ENCODE assay signal across 8 cellular contexts in the genomic region with DNA sequence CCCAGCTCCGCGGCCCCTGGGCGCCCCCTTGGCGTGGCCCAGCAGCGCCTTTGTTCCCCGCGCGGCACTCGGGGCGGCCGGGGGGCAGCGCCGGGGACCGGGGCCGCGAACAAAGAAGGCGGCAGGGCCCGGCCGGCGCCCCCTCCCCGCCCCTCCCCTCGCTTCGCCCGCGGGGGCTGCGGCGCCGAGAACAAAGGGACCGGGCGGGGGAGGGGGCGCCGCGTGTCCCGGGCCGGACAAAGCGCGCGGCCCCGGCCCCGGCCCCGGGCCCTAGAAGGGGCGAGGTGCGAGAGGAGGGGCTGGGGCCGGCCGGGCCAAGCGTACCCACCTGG. TPM values are rescaled to one million over a fixed set of nuclear protein-coding genes. Genes with fewer than 3 reads are reported as not detected.
DNase-seq lines count a peak whose midpoint lies in the region; ATAC-seq, FAIRE-seq and TF ChIP-seq lines count a peak whose summit lies in the region.

No MANE protein-coding gene starts in this region.

- FAIRE-seq in A549 (lab: Jason Lieb, UNC) = no peak

- POLR2A ChIA-PET in A549 (lab: Yijun Ruan, JAX) = interaction anchor here (0.6 to 2.1 kb wide), 12 partner anchors 9 to 258 kb away, joined by 3 to 20 read pairs (median 8); a partner anchor contains a TSS
- POLR2A ChIA-PET in activated B cell treated with CpG ODN at 0.5 μM for 24 hours (lab: Charles Lee) = interaction anchor here (0.5 to 5.8 kb wide), 38 partner anchors 10 to 723 kb away, joined by 3 to 151 read pairs (median 7); a partner anchor contains a TSS

- peaks cover 37% of the 10 kb centered on the region for H3K36me3 Mint-ChIP-seq in activated B cell treated with CpG ODN at 0.5 μM for 24 hours (ENCODE audit: low read depth)

- no peak overlapping the region for H3K27ac Mint-ChIP-seq in activated B cell treated with CpG ODN at 0.5 μM for 24 hours

- H3K4me1 Mint-ChIP-seq in activated B cell treated with CpG ODN at 0.5 μM for 24 hours = peaks cover 61% of the 10 kb centered on the region

- H3K4me2 ChIP-seq in A549 = peak overlapping the region; percentile 96

- H3K27me3 Mint-ChIP-seq in activated B cell treated with CpG ODN at 0.5 μM for 24 hours = no peaks in the 10 kb centered on the region

- TF ChIP-seq CTCF in A549 (IDR thresholded peaks at IDR 0.05) = no peak
- no peak for TF ChIP-seq CTCF in activated B cell treated with CpG ODN at 0.5 μM for 24 hours (IDR thresholded peaks at IDR 0.05)
- TF ChIP-seq CTCF in right lobe of liver (IDR thresholded peaks at IDR 0.05) = no peak
- TF ChIP-seq CTCF in uterus (IDR thresholded peaks at IDR 0.05) = no peak

- H3K36me3 ChIP-seq in right lobe of liver (peaks cover 0 to 25% (median 5%) of the 10 kb centered on the region in 4 donors), uterus (no peaks in the 10 kb centered on the region)

- H3K4me3 Mint-ChIP-seq in activated B cell treated with CpG ODN at 0.5 μM for 24 hours = peak overlapping the region; percentile 86

- no peaks in the 10 kb centered on the region for H3K9me3 Mint-ChIP-seq in activated B cell treated with CpG ODN at 0.5 μM for 24 hours

- ATAC-seq in A549 (peak; percentile 8 to 12; a peak in 4 of 6 replicates), GM21423 (IDR thresholded peaks at IDR 0.05; ENCODE audit: unreplicated experiment) (peak; percentile 2), activated B cell treated with CpG ODN at 0.5 μM for 24 hours (ENCODE audit: low read depth) (peak; percentile 3), right lobe of liver (peak in 3 of 4 donors; percentile 1 to 5 (median 3))

- peak overlapping the region; percentile 96 to 98 for H3K27ac ChIP-seq in A549
- H3K27ac ChIP-seq in right lobe of liver = peak overlapping the region; percentile 50 to 73 (median 52)
- peak overlapping the region; percentile 72 to 82 for H3K27ac ChIP-seq in uterus

- TF ChIP-seq EP300 in A549 (IDR thresholded peaks at IDR 0.05) = no peak

- TF ChIP-seq POLR2A in A549 (IDR thresholded peaks at IDR 0.05; ENCODE audit: low read length) (no peak), right lobe of liver (IDR thresholded peaks at IDR 0.05) (no peak), uterus (IDR thresholded peaks at IDR 0.05) (no peak)

- H3K4me3 ChIP-seq in A549 (peak overlapping the region; percentile 100), right lobe of liver (peak overlapping the region; percentile 55 to 65 (median 55)), uterus (peak overlapping the region; percentile 45 to 81)

- no peaks in the 10 kb centered on the region for H3K9me3 ChIP-seq in A549
- H3K9me3 ChIP-seq in right lobe of liver = no peaks in the 10 kb centered on the region
- H3K9me3 ChIP-seq in uterus = no peaks in the 10 kb centered on the region

- intact Hi-C loops in activated B cell treated with CpG ODN at 0.5 μM for 24 hours (cut with micrococcal nuclease) = loop anchor here (1.0 to 10.0 kb wide), 8 partner anchors 13 to 401 kb away; a partner anchor contains a TSS
- intact Hi-C loops in right lobe of liver (cut with DNase I) = no loop called here
- intact Hi-C loops in uterus (cut with DNase I; ENCODE audit: low total_unique reads) = no loop called here

- WGBS in A549 (ENCODE audit: missing lambda C conversion rate) = no CpG with 5 or more reads among the region's 46 CpGs
- 0% methylated on average over 5 of the region's 46 CpGs for WGBS in right lobe of liver (ENCODE audit: insufficient coverage, low coverage, low lambda C conversion rate, missing lambda C conversion rate)

- H3K4me1 ChIP-seq in A549 (peaks cover 33% of the 10 kb centered on the region), right lobe of liver (peaks cover 0 to 9% (median 0%) of the 10 kb centered on the region in 4 donors), uterus (peaks cover 0 to 4% of the 10 kb centered on the region in 2 donors)

- TF ChIP-seq RAD21 in A549 (conservative IDR thresholded peaks at IDR 0.05 in 1 of 2, IDR thresholded peaks at IDR 0.05 in 1 of 2) = no peak

- H3K27me3 ChIP-seq in right lobe of liver (no peaks in the 10 kb centered on the region), uterus (no peaks in the 10 kb centered on the region)

- CTCF ChIA-PET in A549 (lab: Yijun Ruan, JAX) (interaction anchor here (0.6 to 1.7 kb wide), 13 partner anchors 11 to 251 kb away, joined by 3 to 5 read pairs (median 3); no protein-coding TSS in a partner anchor), activated B cell treated with CpG ODN at 0.5 μM for 24 hours (lab: Charles Lee) (interaction anchor here (0.6 to 3.4 kb wide), 14 partner anchors 15 to 374 kb away, joined by 3 to 15 read pairs (median 4); a partner anchor contains a TSS)

- DNase-seq in A549 (ENCODE audit: low read depth in 1 of 2, low spot score in 1 of 2) (no peak), activated B cell treated with CpG ODN at 0.5 μM for 24 hours (no peak), right lobe of liver (no peak), uterus (no peak), islet precursor cell (no peak), GM03348 (ENCODE audit: low spot score) (no peak)
- no peak for DNase-seq in activated CD4-positive, alpha-beta T cell treated with anti-CD3 and anti-CD28 coated beads, Interleukin-2, amount 50 U/mL, for 48 hours

TF ChIP-seq in A549, 52 proteins besides CTCF, POLR2A, EP300 and RAD21:
- no peak for TF ChIP-seq NFE2L2 (conservative IDR thresholded peaks at IDR 0.05; ENCODE audit: low read length)
- no peak for TF ChIP-seq ZNF302 (CRISPR knock-in tag; IDR thresholded peaks at IDR 0.05)
- TF ChIP-seq MAFK (IDR thresholded peaks at IDR 0.05; ENCODE audit: partially characterized antibody) = no peak

RNA-seq across cellular contexts. Expression of a gene that starts 0.4 kb away (rescaled TPM):
- 73.2 and 89.4 TPM in 2 replicates for polyA plus RNA-seq in A549 (2011; rRNA removed)
- polyA plus RNA-seq in A549 (2012; cell fraction: cytosol; rRNA removed) = 88.2 and 105 TPM in 2 replicates
- 39.5 and 51.9 TPM in 2 replicates for polyA plus RNA-seq in A549 (2012; cell fraction: nucleus; rRNA removed)
- 44.6 to 62.6 TPM (median 57.7 TPM) in 3 replicates for polyA plus RNA-seq in A549 (2017; fragmentation: RNase III; extraction: RNeasy Plus Mini Kit Qiagen cat#74134 plus additional on column Dnase treatment)
- 38.8 and 49.1 TPM in 2 replicates for polyA minus RNA-seq in A549 (2011; rRNA and poly(A)+ RNA removed)
- total RNA-seq in activated B cell treated with CpG ODN at 0.5 μM for 24 hours = 132 TPM in 2 replicates
- total RNA-seq in right lobe of liver = 10 to 100 TPM in 5 of 6 experiments, 1 to 10 TPM in 1; 10.0 to 24.4 (median 14.2) TPM
- 10 to 100 TPM; 14.7 to 93.3 (median 53.0) TPM for total RNA-seq in uterus

RNA-seq across cellular contexts. Expression of a gene that starts 26.7 kb away (rescaled TPM):
- polyA plus RNA-seq in A549 (2011; rRNA removed) = 3.5 and 3.6 TPM in 2 replicates
- polyA plus RNA-seq in A549 (2012; cell fraction: cytosol; rRNA removed) = 4.2 and 6.8 TPM in 2 replicates
- 53.9 and 58.6 TPM in 2 replicates for polyA plus RNA-seq in A549 (2012; cell fraction: nucleus; rRNA removed)
- 3.5 to 5.6 TPM (median 4.4 TPM) in 3 replicates for polyA plus RNA-seq in A549 (2017; fragmentation: RNase III; extraction: RNeasy Plus Mini Kit Qiagen cat#74134 plus additional on column Dnase treatment)
- polyA minus RNA-seq in A549 (2011; rRNA and poly(A)+ RNA removed) = 2.1 TPM in 2 replicates
- total RNA-seq in activated B cell treated with CpG ODN at 0.5 μM for 24 hours = 7.6 and 11.7 TPM in 2 replicates
- total RNA-seq in right lobe of liver = 1 to 10 TPM; 1.3 to 7.8 (median 5.3) TPM
- total RNA-seq in uterus = 10 to 100 TPM in 2 of 4 donors, 1 to 10 TPM in 1, not detected in 1; 5.2 to 20.2 (median 14.4) TPM

RNA-seq across cellular contexts. Expression of a gene that starts 26.8 kb away (rescaled TPM):
- 0.31 and 0.65 TPM in 2 replicates for polyA plus RNA-seq in A549 (2011; rRNA removed)
- polyA plus RNA-seq in A549 (2012; cell fraction: cytosol; rRNA removed) = 0.21 and 0.30 TPM in 2 replicates
- 1.1 and 1.3 TPM in 2 replicates for polyA plus RNA-seq in A549 (2012; cell fraction: nucleus; rRNA removed)
- polyA plus RNA-seq in A549 (2017; fragmentation: RNase III; extraction: RNeasy Plus Mini Kit Qiagen cat#74134 plus additional on column Dnase treatment) = 0.14 to 0.37 TPM (median 0.15 TPM) in 3 replicates
- 0.62 and 1.6 TPM in 2 replicates for polyA minus RNA-seq in A549 (2011; rRNA and poly(A)+ RNA removed)
- 3.5 and 6.1 TPM in 2 replicates for total RNA-seq in activated B cell treated with CpG ODN at 0.5 μM for 24 hours
- 1 to 10 TPM in 2 of 6 experiments, under 1 TPM in 4; 0.49 to 1.6 (median 0.85) TPM for total RNA-seq in right lobe of liver
- 10 to 100 TPM in 1 of 4 donors, under 1 TPM in 1, not detected in 2; 0.35 to 21.3 TPM for total RNA-seq in uterus

RNA-seq across cellular contexts. Expression of a gene that starts 43.7 kb away (rescaled TPM):
- polyA plus RNA-seq in A549 (2011; rRNA removed) = 135 TPM in 2 replicates
- 89.7 and 101 TPM in 2 replicates for polyA plus RNA-seq in A549 (2012; cell fraction: cytosol; rRNA removed)
- polyA plus RNA-seq in A549 (2012; cell fraction: nucleus; rRNA removed) = 81.5 and 130 TPM in 2 replicates
- 88.8 to 102 TPM (median 99.6 TPM) in 3 replicates for polyA plus RNA-seq in A549 (2017; fragmentation: RNase III; extraction: RNeasy Plus Mini Kit Qiagen cat#74134 plus additional on column Dnase treatment)
- 109 and 133 TPM in 2 replicates for polyA minus RNA-seq in A549 (2011; rRNA and poly(A)+ RNA removed)
- 204 and 212 TPM in 2 replicates for total RNA-seq in activated B cell treated with CpG ODN at 0.5 μM for 24 hours
- total RNA-seq in right lobe of liver = 10 to 100 TPM; 24.0 to 40.6 (median 32.4) TPM
- 100 to 1,000 TPM in 1 of 4 donors, 10 to 100 TPM in 3; 27.4 to 161 (median 91.2) TPM for total RNA-seq in uterus

RNA-seq across cellular contexts. Expression of a gene that starts 58.7 kb away (rescaled TPM):
- 19.9 and 26.1 TPM in 2 replicates for polyA plus RNA-seq in A549 (2011; rRNA removed)
- polyA plus RNA-seq in A549 (2012; cell fraction: cytosol; rRNA removed) = 14.4 and 18.0 TPM in 2 replicates
- polyA plus RNA-seq in A549 (2012; cell fraction: nucleus; rRNA removed) = 29.1 and 35.3 TPM in 2 replicates
- polyA plus RNA-seq in A549 (2017; fragmentation: RNase III; extraction: RNeasy Plus Mini Kit Qiagen cat#74134 plus additional on column Dnase treatment) = 18.8 to 22.7 TPM (median 21.0 TPM) in 3 replicates
- 26.9 and 33.3 TPM in 2 replicates for polyA minus RNA-seq in A549 (2011; rRNA and poly(A)+ RNA removed)
- 51.8 and 72.2 TPM in 2 replicates for total RNA-seq in activated B cell treated with CpG ODN at 0.5 μM for 24 hours
- total RNA-seq in right lobe of liver = 10 to 100 TPM; 44.5 to 73.1 (median 62.1) TPM
- 10 to 100 TPM; 25.9 to 77.4 (median 65.2) TPM for total RNA-seq in uterus
